13 cellular contexts compared by ENCODE assay signal in the genomic region with DNA sequence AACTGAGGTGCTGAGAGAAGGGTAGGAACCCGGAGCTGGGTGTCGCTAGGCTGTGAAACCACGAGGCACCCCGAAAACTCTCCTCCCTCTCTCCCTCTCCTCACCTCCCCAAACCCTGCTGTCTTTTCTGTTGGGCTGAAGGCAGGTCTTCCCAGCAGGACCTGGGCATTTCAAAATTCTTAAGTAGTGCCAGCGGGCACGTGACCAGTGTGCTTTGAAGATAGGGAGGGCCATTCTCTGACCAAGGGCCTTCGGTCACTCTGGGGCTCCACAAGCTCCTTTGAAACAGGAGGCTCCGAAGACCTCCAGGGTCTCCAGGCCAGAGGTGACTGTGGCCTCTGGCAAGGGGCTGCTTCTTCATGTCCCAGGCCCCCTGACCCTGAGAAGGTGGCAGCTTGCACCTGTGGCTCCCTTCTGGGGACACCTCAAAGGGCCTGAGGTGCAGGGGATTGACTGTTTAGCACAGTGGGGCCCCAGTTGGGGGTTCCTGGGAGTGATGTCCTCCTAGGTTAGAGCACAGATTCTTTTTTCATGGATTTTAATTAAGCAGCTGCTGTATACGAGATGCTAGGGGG. TPM values are rescaled to one million over a fixed set of nuclear protein-coding genes. Genes with fewer than 3 reads are reported as not detected.
A peak's percentile ranks its signal among the peaks of the same experiment; 100 is the strongest.
DNase-seq lines count a peak whose midpoint lies in the region; ATAC-seq and TF ChIP-seq lines count a peak whose summit lies in the region.
"Had no signal": no experiment of that assay in that cellular context is flagged by ENCODE, and none has a peak within 500 bp of the region (broad histone marks: within the 10 kb centered on the region; RNA-seq: fewer than 3 reads in every experiment).

No MANE protein-coding gene starts in this region.

- TF ChIP-seq EP300 in ovary (IDR thresholded peaks at IDR 0.05): no peak

- no peaks in the 10 kb centered on the region for H3K9me3 ChIP-seq in Peyer's patch
- H3K9me3 ChIP-seq in right cardiac atrium (ENCODE audit: control insufficient read depth, low read length): no peaks in the 10 kb centered on the region
- no peaks in the 10 kb centered on the region for H3K9me3 ChIP-seq in skeletal muscle satellite cell (replicated peaks; ENCODE audit: low read length)
- no peaks in the 10 kb centered on the region for H3K9me3 ChIP-seq in ovary

- H3K27me3 ChIP-seq in Peyer's patch (no peaks in the 10 kb centered on the region), right cardiac atrium (ENCODE audit: control insufficient read depth, insufficient read depth) (no peaks in the 10 kb centered on the region), skeletal muscle satellite cell (ENCODE audit: control insufficient read depth, insufficient read depth, low read length) (no peaks in the 10 kb centered on the region), ovary (no peaks in the 10 kb centered on the region)

- peak overlapping the region; percentile 65 for H3K4me2 ChIP-seq in skeletal muscle satellite cell (ENCODE audit: low read length)

- intact Hi-C loops in right cardiac atrium (cut with DNase I): loop anchor here in 3 of 4 donors (5.0 kb wide), 1 partner anchor 49 kb away; the partner anchor contains the start of gene DNM2 (in 3 of the 3)
- intact Hi-C loops in ovary (cut with DNase I): loop anchor here in 1 of 4 donors (5.0 kb wide), 2 partner anchors 49 to 96 kb away; partner anchors contain the start of gene DNM2

- no peak for TF ChIP-seq POLR2A in Peyer's patch (IDR thresholded peaks at IDR 0.05)
- no peak for TF ChIP-seq POLR2A in ovary (IDR thresholded peaks at IDR 0.05)

- TF ChIP-seq CTCF in C4-2B (conservative IDR thresholded peaks at IDR 0.05): no peak
- no peak for TF ChIP-seq CTCF in Peyer's patch (IDR thresholded peaks at IDR 0.05)
- no peak for TF ChIP-seq CTCF in ovary (IDR thresholded peaks at IDR 0.05)

- no peak for ATAC-seq in right cardiac atrium
- ATAC-seq in GM19328 (IDR thresholded peaks at IDR 0.05; ENCODE audit: unreplicated experiment): no peak
- no peak for ATAC-seq in GM21423 (IDR thresholded peaks at IDR 0.05; ENCODE audit: unreplicated experiment)
- ATAC-seq: PC-3 had no signal

- peak overlapping the region; percentile 11 for H3K9ac ChIP-seq in skeletal muscle satellite cell (ENCODE audit: low read depth, low read length)

- H3K4me3 ChIP-seq in Peyer's patch (no peak overlapping the region), right cardiac atrium (ENCODE audit: low read length) (no peak overlapping the region), skeletal muscle satellite cell (ENCODE audit: low read length) (no peak overlapping the region), ovary (no peak overlapping the region)

- H3K4me1 ChIP-seq in Peyer's patch: peaks cover 14 to 93% (median 20%) of the 10 kb centered on the region in 4 donors
- peaks cover 37% of the 10 kb centered on the region for H3K4me1 ChIP-seq in right cardiac atrium (ENCODE audit: control insufficient read depth, insufficient read depth, low read length)
- peaks cover 29% of the 10 kb centered on the region for H3K4me1 ChIP-seq in skeletal muscle satellite cell (ENCODE audit: control insufficient read depth, insufficient read depth, low read length)
- peaks cover 26% of the 10 kb centered on the region for H3K4me1 ChIP-seq in ovary (ENCODE audit: insufficient read depth)

- DNase-seq in Peyer's patch (no peak), right cardiac atrium (peak in 1 of 3 donors; percentile 50), SKM-1 (lab: John Stamatoyannopoulos, UW; ENCODE audit: unreplicated experiment) (no peak), ovary (no peak)
- DNase-seq: MM.1S; NCI-H2227 treated with DMSO at 0.1 percent for 48 hours; PC-3; stimulated activated CD8-positive, alpha-beta memory T cell treated with anti-CD3 and anti-CD28 coated beads, Interleukin-4, amount 100 ng/mL, for 48 hours; T1000 had no signal

- H3K27ac ChIP-seq in C4-2B (peak overlapping the region; percentile 19), Peyer's patch (peak overlapping the region in 3 of 4 donors; percentile 30 to 95 (median 84)), right cardiac atrium (ENCODE audit: low read length) (peak overlapping the region; percentile 89), ovary (peak overlapping the region in 1 of 2 donors; percentile 28)

- 70% methylated on average over 9 of the region's 9 CpGs for WGBS in right cardiac atrium
- WGBS in ovary, 3 donors: 72 to 82% (median 77%) methylated on average over 9 of the region's 9 CpGs

- H3K36me3 ChIP-seq in Peyer's patch: peaks cover 0 to 52% (median 0%) of the 10 kb centered on the region in 3 donors
- H3K36me3 ChIP-seq in skeletal muscle satellite cell (ENCODE audit: insufficient read depth, low read length): peaks cover 29% of the 10 kb centered on the region
- H3K36me3 ChIP-seq in ovary: no peaks in the 10 kb centered on the region

RNA-seq across cellular contexts. Expression of gene DNM2, which starts 48.3 kb away (rescaled TPM):
- 100 to 1,000 TPM; 353 to 827 (median 464) TPM for total RNA-seq in Peyer's patch
- 100 to 1,000 TPM; 176 to 202 (median 189) TPM for total RNA-seq in right cardiac atrium
- polyA plus RNA-seq in right cardiac atrium: 129 TPM
- total RNA-seq in skeletal muscle satellite cell (2012; rRNA removed): 73.8 TPM in 2 replicates
- total RNA-seq in ovary: 100 to 1,000 TPM in 3 of 7 donors, 10 to 100 TPM in 4; 51.1 to 121 (median 87.5) TPM
- 10 to 100 TPM; 53.7 to 68.6 TPM for polyA plus RNA-seq in ovary
